In genomic region chr6:37257634-37258404, GRCh38 we compare ENCODE assay signal across 8 cellular contexts. TPM values are rescaled to one million over a fixed set of nuclear protein-coding genes. Genes with fewer than 3 reads are reported as not detected.
DNase-seq lines count a peak whose midpoint lies in the region; ATAC-seq, FAIRE-seq and TF ChIP-seq lines count a peak whose summit lies in the region.

A gene with protein sequence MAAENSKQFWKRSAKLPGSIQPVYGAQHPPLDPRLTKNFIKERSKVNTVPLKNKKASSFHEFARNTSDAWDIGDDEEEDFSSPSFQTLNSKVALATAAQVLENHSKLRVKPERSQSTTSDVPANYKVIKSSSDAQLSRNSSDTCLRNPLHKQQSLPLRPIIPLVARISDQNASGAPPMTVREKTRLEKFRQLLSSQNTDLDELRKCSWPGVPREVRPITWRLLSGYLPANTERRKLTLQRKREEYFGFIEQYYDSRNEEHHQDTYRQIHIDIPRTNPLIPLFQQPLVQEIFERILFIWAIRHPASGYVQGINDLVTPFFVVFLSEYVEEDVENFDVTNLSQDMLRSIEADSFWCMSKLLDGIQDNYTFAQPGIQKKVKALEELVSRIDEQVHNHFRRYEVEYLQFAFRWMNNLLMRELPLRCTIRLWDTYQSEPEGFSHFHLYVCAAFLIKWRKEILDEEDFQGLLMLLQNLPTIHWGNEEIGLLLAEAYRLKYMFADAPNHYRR (plus strand): TSS chr6:37257772. CDS start chr6:37257918, 146 bp downstream.
Gene TMEM217, minus strand, starts transcription at chr6:37258144. Its CDS starts 39,114 bp downstream, at chr6:37219030.

- H3K79me2 ChIP-seq in HepG2 (ENCODE audit: insufficient read depth, low read length) = peaks cover 42% of the 10 kb centered on the region

- H3K9me3 ChIP-seq in HepG2 (ENCODE audit: low read length) = no peaks in the 10 kb centered on the region

- no peak for TF ChIP-seq CTCF in CD14-positive monocyte (IDR thresholded peaks at IDR 0.05)
- TF ChIP-seq CTCF in HepG2 (CRISPR knock-in tag; IDR thresholded peaks at IDR 0.05) = peak; percentile 18; the same call in 1 of the 2 replicates

- H3K27me3 Mint-ChIP-seq in CD14-positive monocyte (ENCODE audit: low read depth in 3 of 3) = peaks cover 0 to 3% (median 1%) of the 10 kb centered on the region in 3 donors

- CTCF ChIA-PET in HepG2 (lab: Yijun Ruan, JAX; ENCODE audit: low intra/inter-chr PET ratio, low total read pairs) = no interaction called here

- peaks cover 59% of the 10 kb centered on the region for H3K4me1 ChIP-seq in HepG2 (ENCODE audit: insufficient read depth, low read length)

- POLR2A ChIA-PET in HepG2 (lab: Yijun Ruan, JAX) = interaction anchor here (0.5 to 2.7 kb wide), 11 partner anchors 11 to 384 kb away, joined by 3 to 54 read pairs (median 5); partner anchors contain the start of genes PIM1 and PPIL1

- peak within 1 kb of the TSS; percentile 92 to 95 for H3K4me3 Mint-ChIP-seq in CD14-positive monocyte

- peak; percentile 56 for TF ChIP-seq RAD21 in HepG2 (CRISPR knock-in tag; IDR thresholded peaks at IDR 0.05)

- peak within 1 kb of the TSS; percentile 87 for H3K9ac ChIP-seq in HepG2 (ENCODE audit: insufficient read depth, low read depth, low read length)

- intact Hi-C loops in CD14-positive monocyte (cut with micrococcal nuclease) = no loop called here
- intact Hi-C loops in HepG2 (cut with micrococcal nuclease; ENCODE audit: unreplicated experiment) = loop anchor here (1.0 to 2.0 kb wide), 2 partner anchors 36 to 57 kb away; no protein-coding TSS in a partner anchor

- peak within 1 kb of the TSS; percentile 94 to 98 (median 97) for H3K4me3 ChIP-seq in HepG2 (replicated peaks in 1 of 3; ENCODE audit: insufficient read depth in 1 of 3, low read depth in 2 of 3, low read length in 3 of 3)

- peak within 1 kb of the TSS; percentile 89 to 97 (median 96) for H3K27ac Mint-ChIP-seq in CD14-positive monocyte

- peak within 1 kb of the TSS; percentile 94 for H3K4me2 ChIP-seq in HepG2 (ENCODE audit: low read depth, low read length)

- H2AFZ ChIP-seq in HepG2 (ENCODE audit: low read length) = peak within 1 kb of the TSS; percentile 58

- peaks cover 0 to 7% of the 10 kb centered on the region in 2 donors for H3K36me3 Mint-ChIP-seq in CD14-positive monocyte

- in situ Hi-C loops in HepG2 (cut with HindIII; ENCODE audit: extremely low pct_ligation_motif_present, low pct_unique_long_range_greater_than_20kb) = no loop called here

- no peak for TF ChIP-seq EP300 in HepG2 (IDR thresholded peaks at IDR 0.05; ENCODE audit: low read depth in 2 of 2, low read length in 2 of 2)
- peak; percentile 9; the same call in 1 of the 2 replicates for TF ChIP-seq EP300 in HepG2 (CRISPR knock-in tag; IDR thresholded peaks at IDR 0.05; ENCODE audit: borderline replicate concordance)

- H3K9me3 Mint-ChIP-seq in CD14-positive monocyte = no peaks in the 10 kb centered on the region

- ATAC-seq in GM19397 (IDR thresholded peaks at IDR 0.05; ENCODE audit: unreplicated experiment) (peak; percentile 98), HG03565 (IDR thresholded peaks at IDR 0.05; ENCODE audit: unreplicated experiment) (peak; percentile 90), HepG2 (peak; percentile 100)

- FAIRE-seq in HepG2 (lab: Jason Lieb, UNC) = peak; percentile 72

- peaks cover 43% of the 10 kb centered on the region for H3K4me1 Mint-ChIP-seq in CD14-positive monocyte

- peak; percentile 66 to 75; a peak in 3 of 4 replicates for TF ChIP-seq POLR2A in HepG2 (IDR thresholded peaks at IDR 0.05; ENCODE audit: insufficient read depth in 1 of 2, low read depth in 2 of 2, low read length in 2 of 2)

- DNase-seq in CD14-positive monocyte (ENCODE audit: low spot score) (peak; percentile 96), NCI-H748 treated with DMSO at 0.1 percent for 48 hours (lab: John Stamatoyannopoulos, UW) (peak; percentile 95), dermis blood vessel endothelial cell (peak; percentile 98), HepG2 (ENCODE audit: low spot score) (peak; percentile 94)
- peak; percentile 94 to 95 for DNase-seq in activated CD4-positive, alpha-beta T cell treated with anti-CD3 and anti-CD28 coated beads, Interleukin-2, amount 50 U/mL, for 4 hours
- peak; percentile 90 to 93 for DNase-seq in stimulated activated CD4-positive, alpha-beta T cell treated with anti-CD3 and anti-CD28 coated beads, Interleukin-2, amount 100 ng/mL, for 48 hours

- BruUV-seq in HepG2 (replicated peaks; lab: Mats Ljungman, UMichigan) = TSS peak; percentile 68

- peak within 1 kb of the TSS; percentile 79 for H3K27ac ChIP-seq in HepG2 (ENCODE audit: extremely low read length, insufficient read depth, low read length)

- H3K27me3 ChIP-seq in HepG2 (ENCODE audit: control insufficient read depth in 1 of 2, insufficient read depth in 2 of 2, low read length in 2 of 2) = no peaks in the 10 kb centered on the region; a peak in 1 of 5 replicates

- H3K36me3 ChIP-seq in HepG2 (replicated peaks in 1 of 2; ENCODE audit: control insufficient read depth in 1 of 2, insufficient read depth in 2 of 2, low read length in 2 of 2) = no peaks in the 10 kb centered on the region

- 1% methylated on average over 27 of the region's 45 CpGs for WGBS in HepG2 (ENCODE audit: low lambda C conversion rate)

- peaks cover 4% of the 10 kb centered on the region; the same call in 1 of the 2 replicates for H4K20me1 ChIP-seq in HepG2 (ENCODE audit: insufficient read depth, low read length)

TF ChIP-seq in HepG2, 621 proteins besides CTCF, POLR2A, EP300 and RAD21 (continues in another document):
- no peak for TF ChIP-seq HMG20B (CRISPR knock-in tag; conservative IDR thresholded peaks at IDR 0.05)
- TF ChIP-seq, protein P1, sequence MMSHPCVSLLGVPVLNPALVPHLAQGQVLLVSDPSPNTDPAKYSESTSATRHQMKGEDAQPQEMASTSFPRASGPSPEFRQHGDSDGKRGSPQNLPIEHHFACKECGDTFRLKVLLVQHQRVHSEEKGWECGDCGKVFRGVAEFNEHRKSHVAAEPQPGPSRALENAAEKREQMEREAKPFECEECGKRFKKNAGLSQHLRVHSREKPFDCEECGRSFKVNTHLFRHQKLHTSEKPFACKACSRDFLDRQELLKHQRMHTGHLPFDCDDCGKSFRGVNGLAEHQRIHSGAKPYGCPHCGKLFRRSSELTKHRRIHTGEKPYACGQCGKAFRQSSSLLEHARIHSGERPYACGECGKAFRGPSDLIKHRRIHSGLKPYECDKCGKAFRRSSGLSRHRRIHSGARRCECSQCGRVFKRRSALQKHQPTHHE (CRISPR knock-in tag; IDR thresholded peaks at IDR 0.05; ENCODE audit: borderline replicate concordance) = no peak
- peak; percentile 96 for TF ChIP-seq NRL (CRISPR knock-in tag; IDR thresholded peaks at IDR 0.05; ENCODE audit: borderline replicate concordance)

RNA-seq across cellular contexts. Expression of the first gene that starts in this region (rescaled TPM):
- polyA plus RNA-seq in CD14-positive monocyte (1 to 10 TPM; 3.9 to 4.9 TPM), HepG2 (2011; rRNA removed) (8.4 and 9.7 TPM in 2 replicates)
- total RNA-seq in dermis blood vessel endothelial cell (9.5 and 12.1 TPM in 2 replicates), HepG2 (2016; rRNA removed; fragmentation: Illumina TruSeq; extraction: Trizol) (12.9 and 15.5 TPM in 2 replicates)
- 5.1 and 5.5 TPM in 2 replicates for total RNA-seq in HepG2 (2016; cell fraction: cytosol; rRNA removed; fragmentation: Illumina TruSeq; extraction: Trizol; ENCODE audit: low read depth)
- total RNA-seq in HepG2 (2016; cell fraction: insoluble cytoplasmic fraction; rRNA removed; fragmentation: Illumina TruSeq; extraction: Trizol) = 12.5 and 13.1 TPM in 2 replicates
- 18.5 and 19.2 TPM in 2 replicates for total RNA-seq in HepG2 (2016; cell fraction: membrane; rRNA removed; fragmentation: Illumina TruSeq; extraction: Trizol)
- total RNA-seq in HepG2 (2016; cell fraction: nucleus; rRNA removed; fragmentation: Illumina TruSeq; extraction: Trizol) = 11.0 and 12.8 TPM in 2 replicates
- 9.7 and 10.3 TPM in 2 replicates for polyA plus RNA-seq in HepG2 (2011; cell fraction: cytosol; rRNA removed)
- polyA plus RNA-seq in HepG2 (2011; cell fraction: nucleus; rRNA removed) = 10.9 and 11.1 TPM in 2 replicates
- polyA plus RNA-seq in HepG2 (2012) = 10.9 and 11.4 TPM in 2 replicates
- polyA plus RNA-seq in HepG2 (2016; cell fraction: cytosol; fragmentation: Illumina TruSeq; extraction: Trizol; ENCODE audit: low read depth) = 4.7 and 5.3 TPM in 2 replicates
- polyA plus RNA-seq in HepG2 (2016; cell fraction: insoluble cytoplasmic fraction; fragmentation: Illumina TruSeq; extraction: Trizol; ENCODE audit: low read depth) = 17.4 and 20.4 TPM in 2 replicates
- 15.4 and 16.5 TPM in 2 replicates for polyA plus RNA-seq in HepG2 (2016; cell fraction: membrane; fragmentation: Illumina TruSeq; extraction: Trizol; ENCODE audit: low read depth)
- polyA plus RNA-seq in HepG2 (2016; cell fraction: nucleus; fragmentation: Illumina TruSeq; extraction: Trizol; ENCODE audit: insufficient read depth, low read depth) = 20.1 and 21.3 TPM in 2 replicates
- polyA minus RNA-seq in HepG2 (2011; rRNA and poly(A)+ RNA removed; ENCODE audit: low replicate concordance) = 5.2 and 8.5 TPM in 2 replicates
- polyA minus RNA-seq in HepG2 (2011; cell fraction: cytosol; rRNA and poly(A)+ RNA removed) = 4.5 and 5.4 TPM in 2 replicates
- polyA minus RNA-seq in HepG2 (2011; cell fraction: nucleus; rRNA and poly(A)+ RNA removed) = 10.0 and 11.3 TPM in 2 replicates

RNA-seq across cellular contexts. Expression of gene TMEM217, which starts in this region (rescaled TPM):
- polyA plus RNA-seq in CD14-positive monocyte = under 1 TPM in 1 of 2 donors, not detected in 1; 0.29 TPM
- 12.1 and 12.4 TPM in 2 replicates for total RNA-seq in dermis blood vessel endothelial cell
- total RNA-seq in HepG2 (2016; rRNA removed; fragmentation: Illumina TruSeq; extraction: Trizol) = 1.6 and 3.4 TPM in 2 replicates
- 1.1 and 2.0 TPM in 2 replicates for total RNA-seq in HepG2 (2016; cell fraction: cytosol; rRNA removed; fragmentation: Illumina TruSeq; extraction: Trizol; ENCODE audit: low read depth)
- 1.9 and 2.0 TPM in 2 replicates for total RNA-seq in HepG2 (2016; cell fraction: insoluble cytoplasmic fraction; rRNA removed; fragmentation: Illumina TruSeq; extraction: Trizol)
- 1.5 and 2.6 TPM in 2 replicates for total RNA-seq in HepG2 (2016; cell fraction: membrane; rRNA removed; fragmentation: Illumina TruSeq; extraction: Trizol)
- 3.4 and 4.3 TPM in 2 replicates for total RNA-seq in HepG2 (2016; cell fraction: nucleus; rRNA removed; fragmentation: Illumina TruSeq; extraction: Trizol)
- polyA plus RNA-seq in HepG2 (2011; rRNA removed) = 1.8 and 2.3 TPM in 2 replicates
- polyA plus RNA-seq in HepG2 (2011; cell fraction: cytosol; rRNA removed) = 1.2 and 1.8 TPM in 2 replicates
- 0.56 and 0.92 TPM in 2 replicates for polyA plus RNA-seq in HepG2 (2011; cell fraction: nucleus; rRNA removed)
- polyA plus RNA-seq in HepG2 (2012) = 1.3 and 1.5 TPM in 2 replicates
- 0.25 and 0.40 TPM in 2 replicates for polyA plus RNA-seq in HepG2 (2016; cell fraction: cytosol; fragmentation: Illumina TruSeq; extraction: Trizol; ENCODE audit: low read depth)
- 2.7 and 3.0 TPM in 2 replicates for polyA plus RNA-seq in HepG2 (2016; cell fraction: insoluble cytoplasmic fraction; fragmentation: Illumina TruSeq; extraction: Trizol; ENCODE audit: low read depth)
- 0.95 and 1.4 TPM in 2 replicates for polyA plus RNA-seq in HepG2 (2016; cell fraction: membrane; fragmentation: Illumina TruSeq; extraction: Trizol; ENCODE audit: low read depth)
- polyA plus RNA-seq in HepG2 (2016; cell fraction: nucleus; fragmentation: Illumina TruSeq; extraction: Trizol; ENCODE audit: insufficient read depth, low read depth) = 2.9 and 4.5 TPM in 2 replicates
- polyA minus RNA-seq in HepG2 (2011; rRNA and poly(A)+ RNA removed; ENCODE audit: low replicate concordance) = 1.7 and 2.2 TPM in 2 replicates
- polyA minus RNA-seq in HepG2 (2011; cell fraction: cytosol; rRNA and poly(A)+ RNA removed) = 0.97 and 2.3 TPM in 2 replicates
- 2.1 and 2.7 TPM in 2 replicates for polyA minus RNA-seq in HepG2 (2011; cell fraction: nucleus; rRNA and poly(A)+ RNA removed)

Comparison
In these comparisons a context has a peak if more than half of its experiments do, and no peak if none do; other contexts are left out.
1. Peak in every context shown above with its lines: DNase-seq, ATAC-seq, H3K4me3 ChIP-seq and H3K27ac ChIP-seq.